In genomic region chr2:232890536-232890895, GRCh38 we compare ENCODE assay signal across 15 cellular contexts. TPM values are rescaled to one million over a fixed set of nuclear protein-coding genes. Genes with fewer than 3 reads are reported as not detected.
A peak's percentile ranks its signal among the peaks of the same experiment; 100 is the strongest.
DNase-seq lines count a peak whose midpoint lies in the region; ATAC-seq and TF ChIP-seq lines count a peak whose summit lies in the region.
"Had no signal": no experiment of that assay in that cellular context is flagged by ENCODE, and none has a peak within 500 bp of the region (broad histone marks: within the 10 kb centered on the region; RNA-seq: fewer than 3 reads in every experiment).

No MANE protein-coding gene starts in this region.

- intact Hi-C loops in dorsolateral prefrontal cortex (cut with DNase I): no loop called here

- peaks cover 9% of the 10 kb centered on the region; the same call in 1 of the 2 replicates for H3K4me1 ChIP-seq in HUES64 (ENCODE audit: insufficient read depth, low read length)
- H3K4me1 ChIP-seq in osteoblast (ENCODE audit: insufficient read depth, low read length): peaks cover 15% of the 10 kb centered on the region

- H4K20me1 ChIP-seq in osteoblast (ENCODE audit: insufficient read depth, low read length): no peaks in the 10 kb centered on the region

- 81% methylated on average over 11 of the region's 11 CpGs for WGBS in HUES64

- peak in 1 of 10 donors; percentile 34 for DNase-seq in dorsolateral prefrontal cortex
- DNase-seq in osteoblast (ENCODE audit: insufficient read length, low spot score, missing footprints): no peak
- no peak for DNase-seq in epidermal melanocyte (ENCODE audit: insufficient read length, low spot score)
- no peak for DNase-seq in NOMO-1 (lab: John Stamatoyannopoulos, UW; ENCODE audit: unreplicated experiment in 2 of 2)
- DNase-seq in GM20000 (ENCODE audit: low spot score): no peak
- DNase-seq: activated CD4-positive, CD25-positive, alpha-beta regulatory T cell; activated gamma-delta T cell treated with Interleukin-2 at 50 U/mL for 16 hours; heart right ventricle; NCI-H1694 treated with DMSO at 0.1 percent for 48 hours; NCI-H226; stimulated activated naive CD8-positive, alpha-beta T cell treated with anti-CD3 and anti-CD28 coated beads, Interleukin-15, Interleukin-2, amounts not matched to agents 100 U/mL and 50 U/mL, for 24 hours; T-helper 2 cell had no signal

- ATAC-seq in GM18505 (IDR thresholded peaks at IDR 0.05; ENCODE audit: unreplicated experiment): no peak
- ATAC-seq: stimulated activated naive CD8-positive, alpha-beta T cell treated with anti-CD3 and anti-CD28 coated beads, Interleukin-15, Interleukin-2, amounts not matched to agents 100 U/mL and 50 U/mL, for 24 hours had no signal

- no peak for TF ChIP-seq POLR2A in GM18505 (IDR thresholded peaks at IDR 0.05; ENCODE audit: borderline replicate concordance, extremely low read depth, insufficient read depth, insufficient read length)

- H3K4me3 ChIP-seq in HUES64 (ENCODE audit: low read length) (0 out of 2 replicates have a peak overlapping the region, but pooled peaks have one; percentile 12), dorsolateral prefrontal cortex (no peak overlapping the region), osteoblast (ENCODE audit: insufficient read depth, low read length) (no peak overlapping the region)

- H3K9ac ChIP-seq in HUES64 (ENCODE audit: low read depth, low read length): no peak overlapping the region

- H3K9me3 ChIP-seq in HUES64 (ENCODE audit: insufficient read depth, low read depth, low read length) (no peaks in the 10 kb centered on the region), osteoblast (ENCODE audit: low read depth, low read length) (no peaks in the 10 kb centered on the region)
- H3K9me3 ChIP-seq: heart right ventricle had no signal

- H3K36me3 ChIP-seq in HUES64 (ENCODE audit: insufficient read depth, low read length) (no peaks in the 10 kb centered on the region), osteoblast (ENCODE audit: insufficient read depth, low read length) (no peaks in the 10 kb centered on the region)
- H3K36me3 ChIP-seq: heart right ventricle had no signal

- H3K27ac ChIP-seq in 22Rv1 (peak overlapping the region; percentile 74), HUES64 (ENCODE audit: low read depth, low read length) (no peak overlapping the region), dorsolateral prefrontal cortex (peak overlapping the region in 30 of 59 donors; percentile 6 to 82 (median 56)), osteoblast (ENCODE audit: low read depth, low read length) (no peak overlapping the region)
- H3K27ac ChIP-seq: heart right ventricle had no signal

- no peaks in the 10 kb centered on the region for H3K79me2 ChIP-seq in osteoblast (ENCODE audit: insufficient read depth, low read length)

- peak overlapping the region; percentile 77 for H3K4me2 ChIP-seq in osteoblast (ENCODE audit: insufficient read depth, low read length)

- no peaks in the 10 kb centered on the region for H3K27me3 ChIP-seq in HUES64 (ENCODE audit: insufficient read depth, low read length)
- no peaks in the 10 kb centered on the region for H3K27me3 ChIP-seq in dorsolateral prefrontal cortex
- H3K27me3 ChIP-seq in osteoblast (ENCODE audit: insufficient read depth, low read length): no peaks in the 10 kb centered on the region

- TF ChIP-seq CTCF in 22Rv1 (IDR thresholded peaks at IDR 0.05) (no peak), dorsolateral prefrontal cortex (IDR thresholded peaks at IDR 0.05 in 54 of 56, conservative IDR thresholded peaks at IDR 0.05 in 2 of 56; ENCODE audit: low read depth in 1 of 56, partially characterized antibody in 56 of 56) (no peak), osteoblast (IDR thresholded peaks at IDR 0.05; ENCODE audit: extremely low read depth, low read depth, low read length) (no peak), GM20000 (IDR thresholded peaks at IDR 0.05; ENCODE audit: extremely low read depth, missing control alignments) (no peak)

- no peak overlapping the region for H2AFZ ChIP-seq in osteoblast (ENCODE audit: low read length)

RNA-seq across cellular contexts. Expression of gene SNORC, which starts 20.5 kb away (rescaled TPM):
- 0.90 TPM for polyA plus RNA-seq in HUES64 (2013, experiment 1 of 2)
- polyA plus RNA-seq in HUES64 (2013, experiment 2 of 2): 0.51 TPM
- total RNA-seq in dorsolateral prefrontal cortex (10 to 100 TPM in 119 of 120 experiments, 1 to 10 TPM in 1; 9.4 to 82.0 (median 34.1) TPM), osteoblast (0.72 and 0.88 TPM in 2 replicates)

Comparison
In these comparisons a context has a peak if more than half of its experiments do, and no peak if none do; other contexts are left out.
1. H3K27ac ChIP-seq: peak in 22Rv1 (single experiment) and dorsolateral prefrontal cortex (30 of 59); none in HUES64 (single experiment) and osteoblast (single experiment).